ENCODE assay signal across 13 cellular contexts in the genomic region with DNA sequence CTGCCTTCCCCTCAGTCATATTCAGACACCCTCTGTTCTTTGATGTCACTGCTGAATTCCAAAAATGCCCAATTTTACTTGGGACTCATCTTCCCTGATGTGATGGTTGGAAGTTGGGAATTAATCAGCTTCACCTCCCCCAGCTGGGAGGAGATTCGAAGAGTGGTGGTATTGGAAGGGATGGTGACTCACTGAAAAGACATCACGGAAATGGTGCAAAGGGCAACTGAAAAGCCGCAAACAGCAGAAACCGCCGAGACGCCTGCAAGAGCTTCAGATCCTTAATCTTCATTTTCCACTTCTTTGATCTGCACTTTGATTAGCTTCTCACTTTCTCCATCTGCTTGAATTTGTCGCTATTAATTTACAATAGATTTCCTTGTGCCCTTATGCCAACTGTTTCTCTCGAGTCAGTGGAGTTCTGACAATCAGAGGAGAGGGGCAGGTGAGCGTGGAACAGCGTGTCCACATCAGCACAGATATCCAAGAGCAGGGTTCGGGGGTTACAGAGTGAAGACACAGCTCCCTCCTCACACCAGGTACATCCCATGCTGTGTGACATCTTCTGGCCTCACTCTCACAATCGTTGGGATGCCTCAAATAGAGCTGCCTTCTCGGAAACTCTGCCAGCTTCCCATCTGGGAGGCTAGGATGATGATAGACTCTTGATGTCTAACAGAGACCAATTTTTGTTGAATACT.
DNase-seq lines count a peak whose midpoint lies in the region; ATAC-seq and TF ChIP-seq lines count a peak whose summit lies in the region.
"Had no signal": no experiment of that assay in that cellular context is flagged by ENCODE, and none has a peak within 500 bp of the region (broad histone marks: within the 10 kb centered on the region; RNA-seq: fewer than 3 reads in every experiment).

No MANE protein-coding gene starts in this region.

- DNase-seq in activated gamma-delta T cell treated with Interleukin-2 at 50 U/mL for 16 hours, result peak; percentile 28
- DNase-seq in activated gamma-delta T cell (lab: John Stamatoyannopoulos, UW), result no peak
- peak; percentile 83 for DNase-seq in MV-4-11 (lab: John Stamatoyannopoulos, UW)
- peak; percentile 9 for DNase-seq in activated gamma-delta T cell treated with anti-CD3 and anti-CD28 coated beads, Interleukin-2, amount 50 U/mL, for 16 hours (ENCODE audit: low read depth)
- DNase-seq in retinal pigment epithelial cell (ENCODE audit: low read depth), result peak; percentile 13
- no peak for DNase-seq in cerebellum (ENCODE audit: low spot score)
- no peak for DNase-seq in sciatic nerve (ENCODE audit: low spot score)
- DNase-seq in effector memory CD4-positive, alpha-beta T cell, result no peak
- DNase-seq: effector CD4-positive, alpha-beta T cell; gastrocnemius medialis; kidney; uterus had no signal

- intact Hi-C loops in sciatic nerve (cut with DNase I), result loop anchor here (10.0 kb wide), 1 partner anchor 627 kb away; no protein-coding TSS in a partner anchor

- no peak overlapping the region for H3K4me3 ChIP-seq in retinal pigment epithelial cell (ENCODE audit: low read length)
- H3K4me3 ChIP-seq in effector memory CD4-positive, alpha-beta T cell (ENCODE audit: insufficient read depth, low read depth, low read length, poor library complexity, severe bottlenecking), result no peak overlapping the region
- H3K4me3 ChIP-seq: gastrocnemius medialis, uterus had no signal

- TF ChIP-seq CTCF in retinal pigment epithelial cell (conservative IDR thresholded peaks at IDR 0.05; ENCODE audit: low read depth, low read length), result no peak

- H3K4me1 ChIP-seq in effector memory CD4-positive, alpha-beta T cell (ENCODE audit: control insufficient read depth, insufficient read depth, low read length, poor library complexity, severe bottlenecking), result peaks cover 3% of the 10 kb centered on the region
- H3K4me1 ChIP-seq: gastrocnemius medialis, uterus had no signal

- no peak for ATAC-seq in sciatic nerve
- ATAC-seq: gastrocnemius medialis had no signal

- no peaks in the 10 kb centered on the region for H3K9me3 ChIP-seq in effector memory CD4-positive, alpha-beta T cell (ENCODE audit: control insufficient read depth, low read length)
- H3K9me3 ChIP-seq: gastrocnemius medialis, uterus had no signal

- no peak overlapping the region for H3K27ac ChIP-seq in effector memory CD4-positive, alpha-beta T cell (ENCODE audit: insufficient read depth, low read length, poor library complexity, severe bottlenecking)
- H3K27ac ChIP-seq: gastrocnemius medialis, RWPE1, uterus had no signal

- no peaks in the 10 kb centered on the region for H3K27me3 ChIP-seq in effector memory CD4-positive, alpha-beta T cell (replicated peaks; ENCODE audit: control insufficient read depth, insufficient read depth, low read length, poor library complexity, severe bottlenecking)
- H3K27me3 ChIP-seq: gastrocnemius medialis, uterus had no signal

- no peaks in the 10 kb centered on the region for H3K36me3 ChIP-seq in effector memory CD4-positive, alpha-beta T cell (ENCODE audit: control insufficient read depth, insufficient read depth, low read length)
- H3K36me3 ChIP-seq: gastrocnemius medialis, uterus had no signal

Comparison
In these comparisons a context has a peak if more than half of its experiments do, and no peak if none do; other contexts are left out.
1. DNase-seq: peak in activated gamma-delta T cell treated with Interleukin-2 at 50 U/mL for 16 hours (single experiment), MV-4-11 (single experiment), activated gamma-delta T cell treated with anti-CD3 and anti-CD28 coated beads, Interleukin-2, amount 50 U/mL, for 16 hours (single experiment) and retinal pigment epithelial cell (single experiment); none in activated gamma-delta T cell (single experiment), cerebellum (single experiment), sciatic nerve (single experiment) and effector memory CD4-positive, alpha-beta T cell (0 of 3).